In genomic region chr12:65313704-65314317, GRCh38 we compare ENCODE assay signal across 10 cellular contexts. TPM values are rescaled to one million over a fixed set of nuclear protein-coding genes. Genes with fewer than 3 reads are reported as not detected.
DNase-seq lines count a peak whose midpoint lies in the region; ATAC-seq, FAIRE-seq and TF ChIP-seq lines count a peak whose summit lies in the region.
"Had no signal": no experiment of that assay in that cellular context is flagged by ENCODE, and none has a peak within 500 bp of the region (broad histone marks: within the 10 kb centered on the region; RNA-seq: fewer than 3 reads in every experiment).

No MANE protein-coding gene starts in this region.

- peaks cover 0 to 11% of the 10 kb centered on the region in 2 donors for H3K36me3 ChIP-seq in psoas muscle (ENCODE audit: insufficient read depth in 1 of 2, low read depth in 1 of 2)

- no peak overlapping the region for H3K27ac ChIP-seq in psoas muscle

- ATAC-seq in psoas muscle (no peak), GM18520 (IDR thresholded peaks at IDR 0.05; ENCODE audit: unreplicated experiment) (no peak), HG02938 (IDR thresholded peaks at IDR 0.05; ENCODE audit: unreplicated experiment) (no peak)
- ATAC-seq: activated naive CD8-positive, alpha-beta T cell treated with anti-CD3 and anti-CD28 coated beads, Interleukin-2, amount 50 U/mL, for 24 hours had no signal

- 51 to 55% (median 52%) methylated on average over 2 of the region's 2 CpGs for WGBS in psoas muscle, 3 donors

- DNase-seq in DMS 273 (lab: John Stamatoyannopoulos, UW; ENCODE audit: unreplicated experiment) = peak; percentile 25
- DNase-seq in DMS 273 treated with DMSO at 0.1 percent for 48 hours (lab: John Stamatoyannopoulos, UW) = no peak
- DNase-seq in NCI-H460 (ENCODE audit: extremely low read depth, low read depth) = peak; percentile 37
- no peak for DNase-seq in psoas muscle
- DNase-seq in midbrain (lab: John Stamatoyannopoulos, UW) = no peak
- DNase-seq: 8988T; activated naive CD8-positive, alpha-beta T cell treated with anti-CD3 and anti-CD28 coated beads, Interleukin-2, amount 50 U/mL, for 24 hours had no signal

- intact Hi-C loops in psoas muscle (cut with DNase I) = no loop called here

- no peaks in the 10 kb centered on the region for H3K27me3 ChIP-seq in psoas muscle (ENCODE audit: insufficient read depth in 3 of 3, low read length in 2 of 3)

- peak; percentile 37 for TF ChIP-seq CTCF in psoas muscle (IDR thresholded peaks at IDR 0.05)

- H3K4me1 ChIP-seq in psoas muscle = no peaks in the 10 kb centered on the region

- H3K9me3 ChIP-seq in psoas muscle = no peaks in the 10 kb centered on the region

- H3K4me3 ChIP-seq in psoas muscle = no peak overlapping the region

- peak; percentile 49 for FAIRE-seq in colon (lab: Jason Lieb, UNC)

RNA-seq across cellular contexts. Expression of gene MSRB3, which starts 35.3 kb away (rescaled TPM):
- 16.2 and 16.3 TPM in 2 replicates for total RNA-seq in NCI-H460 (2014; rRNA removed; shearing (Covaris generic))
- polyA plus RNA-seq in NCI-H460 (2014; cell fraction: nucleus; rRNA removed) = 10.1 and 12.5 TPM in 2 replicates
- total RNA-seq in psoas muscle = 10 to 100 TPM; 48.3 to 64.1 (median 56.6) TPM
- 10 to 100 TPM; 15.4 to 43.6 (median 34.5) TPM for polyA plus RNA-seq in psoas muscle

Comparison
In these comparisons a context has a peak if more than half of its experiments do, and no peak if none do; other contexts are left out.
1. DNase-seq: peak in DMS 273 (single experiment) and NCI-H460 (single experiment); none in DMS 273 treated with DMSO at 0.1 percent for 48 hours (single experiment), psoas muscle (0 of 2) and midbrain (single experiment).